1 cellular context compared by ENCODE assay signal in the genomic region with DNA sequence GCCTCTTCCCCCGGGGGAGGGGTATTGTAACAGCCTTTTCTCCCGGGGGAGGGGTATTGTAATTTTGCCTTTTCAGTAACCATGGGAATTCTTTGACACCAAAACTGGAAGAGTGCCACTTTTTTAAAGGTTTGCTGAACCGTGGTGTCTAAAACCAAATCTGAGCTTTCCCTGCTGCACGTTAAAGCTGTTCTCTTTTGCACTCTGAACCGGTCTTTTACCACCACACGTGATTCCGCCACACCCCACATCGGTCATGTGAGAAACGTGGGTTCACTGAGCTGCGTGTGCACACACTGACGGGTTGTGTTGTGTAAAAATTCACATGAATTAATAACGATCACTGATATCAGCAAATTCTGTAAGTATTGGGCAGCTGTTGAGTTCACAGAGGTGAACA.
TF ChIP-seq lines count a peak whose summit lies in the region.

No MANE protein-coding gene starts in this region.

TF ChIP-seq in HEK293, 187 proteins besides CTCF, POLR2A, EP300 and RAD21 (continued from another document):
- TF ChIP-seq ZNF157 (tag by site-specific recombination; IDR thresholded peaks at IDR 0.05): no peak
TF ChIP-seq in HEK293: peak in this region for 1.
